ENCODE assay signal across 7 cellular contexts in genomic region chr10:58384999-58385783, GRCh38. TPM values are rescaled to one million over a fixed set of nuclear protein-coding genes. Genes with fewer than 3 reads are reported as not detected.
DNase-seq lines count a peak whose midpoint lies in the region; ATAC-seq and TF ChIP-seq lines count a peak whose summit lies in the region.

TFAM (plus strand) TSS chr10:58385410; CDS start chr10:58385548, 138 bp downstream.

- H3K27ac ChIP-seq in ascending aorta, result peak within 1 kb of the TSS; percentile 88 to 93

- ATAC-seq in GM18499 (IDR thresholded peaks at IDR 0.05; ENCODE audit: insufficient read depth, unreplicated experiment), result peak; percentile 72
- peak; percentile 77 for ATAC-seq in HG02938 (IDR thresholded peaks at IDR 0.05; ENCODE audit: unreplicated experiment)

- peak within 1 kb of the TSS; percentile 67 for H3K4me3 ChIP-seq in ascending aorta

- intact Hi-C loops in T-helper 2 cell treated with Interferon-gamma antibody and Interleukin-4, amounts not matched to agents 100 ng/mL and 5 ng/mL, for 36 hours (cut with micrococcal nuclease), result loop anchor here (1.0 to 5.0 kb wide), 6 partner anchors 51 to 1522 kb away; partner anchors contain the start of genes CCDC6 and CISD1
- intact Hi-C loops in ascending aorta (cut with DNase I), result loop anchor here (1.0 to 2.0 kb wide), 3 partner anchors 50 to 116 kb away; partner anchors contain the start of genes CISD1 and UBE2D1

- no peaks in the 10 kb centered on the region for H3K27me3 ChIP-seq in ascending aorta

- DNase-seq in NCI-H1694 treated with DMSO at 0.1 percent for 48 hours (lab: John Stamatoyannopoulos, UW) (peak; percentile 83), ascending aorta (ENCODE audit: low spot score in 2 of 2) (peak; percentile 84 to 98), hepatic stellate cell (ENCODE audit: low spot score) (peak; percentile 95), renal cortical epithelial cell (ENCODE audit: low read depth) (peak; percentile 79)

- peak; percentile 39 to 61 (median 53) for TF ChIP-seq CTCF in ascending aorta (IDR thresholded peaks at IDR 0.05)

- H3K9me3 ChIP-seq in ascending aorta, result no peaks in the 10 kb centered on the region

- H3K36me3 ChIP-seq in ascending aorta, result peaks cover 3 to 25% of the 10 kb centered on the region in 2 donors

- H3K4me1 ChIP-seq in ascending aorta, result peaks cover 0 to 3% of the 10 kb centered on the region in 2 donors

RNA-seq across cellular contexts. Expression of gene TFAM, which starts in this region (rescaled TPM):
- 64.1 and 67.0 TPM in 2 replicates for total RNA-seq in T-helper 2 cell treated with Interferon-gamma antibody and Interleukin-4, amounts not matched to agents 100 ng/mL and 5 ng/mL, for 36 hours
- total RNA-seq in ascending aorta (3.4 TPM), renal cortical epithelial cell (33.3 and 41.0 TPM in 2 replicates)

Comparison
In these comparisons a context has a peak if more than half of its experiments do, and no peak if none do; other contexts are left out.
1. Peak in every context shown above with its lines: DNase-seq, ATAC-seq, H3K4me3 ChIP-seq and H3K27ac ChIP-seq.